9 cellular contexts compared by ENCODE assay signal in the genomic region with DNA sequence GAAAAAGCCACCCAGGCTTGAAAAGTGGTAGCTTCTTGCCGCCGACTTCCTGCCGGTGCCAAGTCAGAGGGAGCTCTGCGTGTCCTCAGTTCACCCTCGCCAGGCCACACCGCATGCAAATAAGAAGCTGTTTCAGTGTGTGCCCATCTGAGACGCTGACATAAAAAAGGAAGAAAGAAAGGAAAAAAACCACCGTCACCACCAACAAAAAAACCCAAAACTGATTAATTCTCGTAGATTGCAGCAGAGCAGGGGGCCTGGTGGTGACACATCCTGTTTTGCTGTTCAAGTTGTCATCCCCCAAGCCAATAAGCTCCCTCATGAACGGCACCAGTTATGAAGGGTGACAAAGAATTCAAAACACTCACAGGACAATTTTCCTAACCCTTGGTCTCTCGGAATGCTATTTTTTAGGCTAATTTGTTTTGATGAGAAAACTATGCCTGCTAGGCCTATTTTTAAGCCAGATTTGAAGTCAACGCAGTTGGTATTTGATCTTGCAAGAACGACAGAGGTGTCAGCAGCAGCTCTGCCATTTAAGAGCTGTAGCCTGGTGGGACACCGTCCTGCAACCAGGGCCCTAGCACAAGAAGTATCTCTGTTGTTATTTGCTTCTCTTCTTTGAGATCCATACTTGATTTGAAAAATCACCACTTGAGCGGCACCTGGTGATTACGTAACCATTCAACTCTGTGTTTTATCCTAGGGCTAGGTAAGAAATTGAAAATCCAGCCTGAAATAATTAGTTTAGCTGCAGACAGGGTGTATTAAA.
DNase-seq lines count a peak whose midpoint lies in the region; ATAC-seq and TF ChIP-seq lines count a peak whose summit lies in the region.
"Had no signal": no experiment of that assay in that cellular context is flagged by ENCODE, and none has a peak within 500 bp of the region (broad histone marks: within the 10 kb centered on the region; RNA-seq: fewer than 3 reads in every experiment).

No MANE protein-coding gene starts in this region.

- peak overlapping the region; percentile 10; the same call in 1 of the 2 replicates for H2AFZ ChIP-seq in OCI-LY3 (ENCODE audit: low read depth, low read length)

- intact Hi-C loops in activated T-helper 1 cell treated with anti-CD3 and anti-CD28 coated beads, Interleukin-12 subunit alpha, Interleukin-12 subunit beta, Interleukin-2, Interleukin-4 antibody, amounts not matched to agents 30 ng/mL and 10 ng/mL and 1 ng/mL, durations not matched to agents 14 hours and 24 hours and 36 hours (cut with micrococcal nuclease), result loop anchor here (1.0 kb wide), 5 partner anchors 53 to 146 kb away; partner anchors contain the start of gene PFKFB3

- H3K9me3 ChIP-seq in OCI-LY3 (ENCODE audit: insufficient read depth, low read length), result peaks cover 9% of the 10 kb centered on the region
- H3K9me3 ChIP-seq: tibial artery had no signal

- H3K27ac ChIP-seq in OCI-LY3 (ENCODE audit: low read length), result peak overlapping the region; percentile 98

- H3K9me3 Mint-ChIP-seq in activated T-helper 1 cell treated with anti-CD3 and anti-CD28 coated beads, Interleukin-12 subunit alpha, Interleukin-12 subunit beta, Interleukin-2, Interleukin-4 antibody, amounts not matched to agents 30 ng/mL and 10 ng/mL and 1 ng/mL, durations not matched to agents 14 hours and 24 hours and 36 hours, result peaks cover 7% of the 10 kb centered on the region
- H3K9me3 Mint-ChIP-seq in mesothelial cell of epicardium, result peaks cover 6% of the 10 kb centered on the region

- no peaks in the 10 kb centered on the region; the same call in 1 of the 2 replicates for H3K27me3 ChIP-seq in OCI-LY3 (ENCODE audit: low read depth, low read length)
- H3K27me3 ChIP-seq: tibial artery had no signal

- peak overlapping the region; percentile 74 for H3K4me3 Mint-ChIP-seq in activated T-helper 1 cell treated with anti-CD3 and anti-CD28 coated beads, Interleukin-12 subunit alpha, Interleukin-12 subunit beta, Interleukin-2, Interleukin-4 antibody, amounts not matched to agents 30 ng/mL and 10 ng/mL and 1 ng/mL, durations not matched to agents 14 hours and 24 hours and 36 hours
- H3K4me3 Mint-ChIP-seq in mesothelial cell of epicardium, result no peak overlapping the region

- peaks cover 10% of the 10 kb centered on the region for H3K36me3 Mint-ChIP-seq in activated T-helper 1 cell treated with anti-CD3 and anti-CD28 coated beads, Interleukin-12 subunit alpha, Interleukin-12 subunit beta, Interleukin-2, Interleukin-4 antibody, amounts not matched to agents 30 ng/mL and 10 ng/mL and 1 ng/mL, durations not matched to agents 14 hours and 24 hours and 36 hours (ENCODE audit: low read depth)
- H3K36me3 Mint-ChIP-seq in mesothelial cell of epicardium, result no peaks in the 10 kb centered on the region

- no peaks in the 10 kb centered on the region for H3K79me2 ChIP-seq in OCI-LY3 (ENCODE audit: low read length)

- H4K20me1 ChIP-seq in OCI-LY3 (ENCODE audit: insufficient read depth, low read length), result no peaks in the 10 kb centered on the region

- H3K4me3 ChIP-seq in OCI-LY3 (ENCODE audit: low read length), result peak overlapping the region; percentile 77
- H3K4me3 ChIP-seq: tibial artery had no signal

- peaks cover 50% of the 10 kb centered on the region for H3K4me1 Mint-ChIP-seq in activated T-helper 1 cell treated with anti-CD3 and anti-CD28 coated beads, Interleukin-12 subunit alpha, Interleukin-12 subunit beta, Interleukin-2, Interleukin-4 antibody, amounts not matched to agents 30 ng/mL and 10 ng/mL and 1 ng/mL, durations not matched to agents 14 hours and 24 hours and 36 hours (ENCODE audit: low read depth)
- H3K4me1 Mint-ChIP-seq in mesothelial cell of epicardium, result peaks cover 9% of the 10 kb centered on the region

- TF ChIP-seq CTCF in GM13977 (IDR thresholded peaks at IDR 0.05; ENCODE audit: extremely low read depth, insufficient read depth, missing control alignments) (no peak), OCI-LY3 (IDR thresholded peaks at IDR 0.05; ENCODE audit: low read depth, low read length) (no peak), mesothelial cell of epicardium (IDR thresholded peaks at IDR 0.05; ENCODE audit: unreplicated experiment) (no peak)

- H3K36me3 ChIP-seq in OCI-LY3 (replicated peaks; ENCODE audit: low read depth, low read length), result peaks cover 3% of the 10 kb centered on the region
- H3K36me3 ChIP-seq: tibial artery had no signal

- ATAC-seq in HG02852 (IDR thresholded peaks at IDR 0.05; ENCODE audit: unreplicated experiment), result peak; percentile 91

- DNase-seq in GM13977 (ENCODE audit: low spot score) (peak; percentile 74), hypothalamus (lab: John Stamatoyannopoulos, UW) (peak in 38 of 51 donors; percentile 20 to 82 (median 60)), mesothelial cell of epicardium (ENCODE audit: low spot score in 2 of 2, unreplicated experiment in 2 of 2) (no peak), NCI-H1694 (lab: John Stamatoyannopoulos, UW) (no peak)
- DNase-seq in activated T-helper 1 cell treated with anti-CD3 and anti-CD28 coated beads, Interleukin-12 subunit alpha, Interleukin-12 subunit beta, Interleukin-2, Interleukin-4 antibody, amounts not matched to agents 30 ng/mL and 10 ng/mL and 1 ng/mL, durations not matched to agents 14 hours and 24 hours and 36 hours (ENCODE audit: low spot score), result peak; percentile 62
- DNase-seq in stimulated activated CD4-positive, alpha-beta T cell treated with anti-CD3 and anti-CD28 coated beads, Interleukin-4, amount 100 ng/mL, for 24 hours, result peak; percentile 87

- H3K27ac Mint-ChIP-seq in activated T-helper 1 cell treated with anti-CD3 and anti-CD28 coated beads, Interleukin-12 subunit alpha, Interleukin-12 subunit beta, Interleukin-2, Interleukin-4 antibody, amounts not matched to agents 30 ng/mL and 10 ng/mL and 1 ng/mL, durations not matched to agents 14 hours and 24 hours and 36 hours, result peak overlapping the region; percentile 96
- no peak overlapping the region for H3K27ac Mint-ChIP-seq in mesothelial cell of epicardium

- H3K9ac ChIP-seq in OCI-LY3 (ENCODE audit: low read length), result peak overlapping the region; percentile 86

- no peaks in the 10 kb centered on the region for H3K27me3 Mint-ChIP-seq in activated T-helper 1 cell treated with anti-CD3 and anti-CD28 coated beads, Interleukin-12 subunit alpha, Interleukin-12 subunit beta, Interleukin-2, Interleukin-4 antibody, amounts not matched to agents 30 ng/mL and 10 ng/mL and 1 ng/mL, durations not matched to agents 14 hours and 24 hours and 36 hours (ENCODE audit: insufficient read depth)
- H3K27me3 Mint-ChIP-seq in mesothelial cell of epicardium (ENCODE audit: low read depth), result no peaks in the 10 kb centered on the region

- H3K4me1 ChIP-seq in OCI-LY3 (ENCODE audit: low read length), result peaks cover 56% of the 10 kb centered on the region

- in situ Hi-C loops in GM13977 (cut with MboI; ENCODE audit: low pct_unique_long_range_greater_than_20kb, low sequenced_read_pairs, unreplicated experiment), result no loop called here

- peak overlapping the region; percentile 99 for H3K4me2 ChIP-seq in OCI-LY3 (ENCODE audit: low read length)

Comparison
In these comparisons a context has a peak if more than half of its experiments do, and no peak if none do; other contexts are left out.
1. DNase-seq: peak in GM13977 (single experiment), activated T-helper 1 cell treated with anti-CD3 and anti-CD28 coated beads, Interleukin-12 subunit alpha, Interleukin-12 subunit beta, Interleukin-2, Interleukin-4 antibody, amounts not matched to agents 30 ng/mL and 10 ng/mL and 1 ng/mL, durations not matched to agents 14 hours and 24 hours and 36 hours (single experiment), hypothalamus (38 of 51) and stimulated activated CD4-positive, alpha-beta T cell treated with anti-CD3 and anti-CD28 coated beads, Interleukin-4, amount 100 ng/mL, for 24 hours (single experiment); none in mesothelial cell of epicardium (0 of 2) and NCI-H1694 (single experiment).